In the genomic region with DNA sequence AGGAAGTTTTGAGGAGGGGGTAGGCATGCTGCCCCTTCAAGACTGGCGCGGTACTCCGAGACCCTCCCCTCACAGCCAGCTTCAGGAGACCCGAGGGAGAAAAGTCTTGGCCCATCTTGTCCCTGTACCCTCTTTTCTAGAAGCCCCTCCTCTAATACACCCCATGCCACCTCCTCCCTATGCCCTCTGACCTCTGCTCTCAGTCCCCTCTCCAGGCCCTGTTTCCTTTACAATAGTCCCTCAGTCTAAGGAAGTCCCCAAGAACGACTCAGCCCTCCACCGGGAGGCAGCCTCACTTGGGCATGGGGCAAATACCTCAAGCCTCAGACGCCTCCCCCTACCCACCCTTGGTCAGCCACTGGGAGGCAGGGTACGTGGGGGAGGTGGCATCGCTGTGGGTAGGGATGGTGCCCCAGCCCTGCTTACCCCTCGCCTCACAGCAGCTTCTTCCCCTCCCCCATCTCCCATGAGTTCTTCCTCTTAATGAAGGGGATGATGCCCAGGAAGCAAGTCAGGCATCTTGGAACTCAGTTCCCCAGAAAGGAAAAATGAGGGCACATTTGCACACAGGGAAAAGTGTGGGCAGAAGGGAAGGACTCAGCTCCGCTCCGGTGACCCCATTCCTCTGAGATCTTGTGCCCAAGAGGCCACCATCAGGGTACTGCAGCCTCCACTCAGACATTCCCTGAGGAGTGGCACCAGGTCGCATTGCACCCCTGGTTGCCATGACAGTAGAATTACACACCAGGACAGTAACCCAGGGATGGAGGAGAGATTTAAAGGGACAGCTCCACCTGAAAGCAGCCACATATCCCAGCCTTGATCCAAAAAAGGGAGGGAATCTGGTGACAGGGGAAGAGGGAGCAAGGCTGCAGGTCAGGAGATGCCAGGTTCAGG, we compare ENCODE assay signal across 8 cellular contexts. TPM values are rescaled to one million over a fixed set of nuclear protein-coding genes. Genes with fewer than 3 reads are reported as not detected.
DNase-seq lines count a peak whose midpoint lies in the region; ATAC-seq and TF ChIP-seq lines count a peak whose summit lies in the region.

No MANE protein-coding gene starts in this region.

- H3K9me3 ChIP-seq in SJSA1 (replicated peaks) (no peaks in the 10 kb centered on the region), skeletal muscle satellite cell (replicated peaks; ENCODE audit: low read length) (no peaks in the 10 kb centered on the region)

- H3K4me3 ChIP-seq in SJSA1 (peak overlapping the region; percentile 29), foreskin fibroblast (ENCODE audit: low read depth in 1 of 2, low read length in 2 of 2) (peak overlapping the region; percentile 35 to 56), skeletal muscle satellite cell (ENCODE audit: low read length) (peak overlapping the region; percentile 72)

- no peak overlapping the region for H3K27ac ChIP-seq in SJSA1

- H3K4me2 ChIP-seq in skeletal muscle satellite cell (ENCODE audit: low read length), result peak overlapping the region; percentile 89

- H3K9ac ChIP-seq in skeletal muscle satellite cell (ENCODE audit: low read depth, low read length), result no peak overlapping the region

- TF ChIP-seq CTCF in foreskin fibroblast (IDR thresholded peaks at IDR 0.05; ENCODE audit: low read depth, low read length), result no peak

- no peak for ATAC-seq in GM18867 (IDR thresholded peaks at IDR 0.05; ENCODE audit: unreplicated experiment)

- DNase-seq in DMS79 treated with DMSO at 0.1 percent for 48 hours (lab: John Stamatoyannopoulos, UW), result peak; percentile 47
- no peak for DNase-seq in DMS79 (lab: John Stamatoyannopoulos, UW)
- DNase-seq in SJSA1 (ENCODE audit: low read depth in 1 of 2, low spot score in 2 of 2), result no peak
- no peak for DNase-seq in foreskin fibroblast
- no peak for DNase-seq in activated effector memory CD4-positive, alpha-beta T cell treated with Interleukin-2 at 50 U/mL for 16 hours
- DNase-seq in HuH-7 (ENCODE audit: low spot score), result no peak

- H3K36me3 ChIP-seq in SJSA1 (no peaks in the 10 kb centered on the region), skeletal muscle satellite cell (ENCODE audit: insufficient read depth, low read length) (no peaks in the 10 kb centered on the region)

- H3K27me3 ChIP-seq in SJSA1 (replicated peaks), result peaks cover 19% of the 10 kb centered on the region
- H3K27me3 ChIP-seq in skeletal muscle satellite cell (ENCODE audit: control insufficient read depth, insufficient read depth, low read length), result peaks cover 41% of the 10 kb centered on the region

- peaks cover 12% of the 10 kb centered on the region for H3K4me1 ChIP-seq in SJSA1 (replicated peaks)
- H3K4me1 ChIP-seq in skeletal muscle satellite cell (ENCODE audit: control insufficient read depth, insufficient read depth, low read length), result peaks cover 10% of the 10 kb centered on the region

RNA-seq across cellular contexts. Expression of gene MPP2, which starts 6.2 kb away (rescaled TPM):
- total RNA-seq in SJSA1 (2014; rRNA removed; shearing (Covaris generic)), result 0.13 and 1.2 TPM in 2 replicates
- 2.3 and 3.3 TPM in 2 replicates for total RNA-seq in skeletal muscle satellite cell (2012; rRNA removed)

RNA-seq across cellular contexts. Expression of gene PPY, which starts 41.2 kb away (rescaled TPM):
- not detected in 2 replicates for total RNA-seq in SJSA1 (2014; rRNA removed; shearing (Covaris generic))
- total RNA-seq in skeletal muscle satellite cell (2012; rRNA removed), result not detected in 2 replicates

RNA-seq across cellular contexts. Expression of gene PYY, which starts 52.6 kb away (rescaled TPM):
- total RNA-seq in SJSA1 (2014; rRNA removed; shearing (Covaris generic)), result not detected in 2 replicates
- total RNA-seq in skeletal muscle satellite cell (2012; rRNA removed), result under 0.01 TPM in 1 of 2 replicates, not detected in the other

RNA-seq across cellular contexts. Expression of gene CD300LG, which starts 54.1 kb away (rescaled TPM):
- total RNA-seq in SJSA1 (2014; rRNA removed; shearing (Covaris generic)), result not detected in 2 replicates
- not detected in 2 replicates for total RNA-seq in skeletal muscle satellite cell (2012; rRNA removed)
